ENCODE assay signal across 21 cellular contexts in the genomic region with DNA sequence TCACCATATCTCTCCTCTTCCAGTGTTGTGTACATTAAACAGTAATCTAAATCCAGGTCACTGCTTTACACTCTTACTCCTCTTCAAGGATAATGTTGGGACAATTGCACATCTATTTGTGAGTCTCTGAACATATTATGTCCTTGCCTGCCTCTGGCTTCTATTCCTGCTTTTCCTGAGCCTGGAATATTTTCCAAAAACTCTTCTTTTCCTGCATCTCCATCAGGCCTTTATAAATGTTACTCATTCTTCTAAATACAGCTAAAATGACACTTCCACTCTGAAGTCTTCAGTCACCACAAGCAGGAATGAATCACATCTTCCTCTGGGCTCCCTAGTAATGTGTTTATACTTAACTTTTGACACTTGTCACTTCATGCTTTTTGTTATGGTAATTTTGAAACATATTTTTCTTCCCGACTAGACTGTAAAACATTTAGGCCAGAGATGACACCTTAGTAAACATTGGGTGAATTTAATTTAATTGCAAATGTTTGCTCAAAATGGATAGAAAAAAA.
"Had no signal": no experiment of that assay in that cellular context is flagged by ENCODE, and none has a peak within 500 bp of the region (broad histone marks: within the 10 kb centered on the region; RNA-seq: fewer than 3 reads in every experiment).

No MANE protein-coding gene starts in this region.

- H3K36me3 ChIP-seq: ovary, right lobe of liver, transverse colon had no signal

- H3K27me3 ChIP-seq: foreskin keratinocyte, ovary, right lobe of liver, testis, transverse colon had no signal

- DNase-seq: activated CD8-positive, alpha-beta memory T cell treated with anti-CD3 and anti-CD28 coated beads, Interleukin-2, amount 10 ng/mL, durations not matched to agents 7 days and 5 days; activated CD8-positive, alpha-beta T cell treated with anti-CD3 and anti-CD28 coated beads, Interleukin-2, amount 10 ng/mL, durations not matched to agents 7 days and 5 days; activated naive CD4-positive, alpha-beta T cell; activated T-cell treated with anti-CD3 and anti-CD28 coated beads, Interleukin-2, amount 50 U/mL, for 48 hours; cortex of kidney; effector memory CD8-positive, alpha-beta T cell; foreskin keratinocyte; left cardiac atrium; left ventricle myocardium superior; mucosa of descending colon; ovary; right lobe of liver; stimulated activated CD4-positive, alpha-beta T cell treated with anti-CD3 and anti-CD28 coated beads, Interleukin-12 subunit alpha, Interleukin-12 subunit beta, amount 100 ng/mL, for 4 hours; stimulated activated CD4-positive, alpha-beta T cell treated with anti-CD3 and anti-CD28 coated beads, Interleukin-4, amount 100 ng/mL, for 1 hour; stimulated activated naive CD8-positive, alpha-beta T cell treated with anti-CD3 and anti-CD28 coated beads, Interleukin-15, Interleukin-2, amounts not matched to agents 100 U/mL and 50 U/mL, for 24 hours; T-helper 2 cell; testis; transverse colon had no signal

- H3K9me3 ChIP-seq: mucosa of descending colon, ovary, right lobe of liver, testis, transverse colon had no signal

- FAIRE-seq: islet of Langerhans, urothelium cell line had no signal

- H3K4me1 ChIP-seq: foreskin keratinocyte, right lobe of liver, testis had no signal

- H3K4me3 ChIP-seq: mucosa of descending colon, ovary, right lobe of liver, skin epidermis, testis, transverse colon had no signal

- H3K27ac ChIP-seq: foreskin keratinocyte, ovary, right lobe of liver, skin epidermis, testis had no signal
